Comparison of ENCODE assay signal across 20 cellular contexts in the genomic region with DNA sequence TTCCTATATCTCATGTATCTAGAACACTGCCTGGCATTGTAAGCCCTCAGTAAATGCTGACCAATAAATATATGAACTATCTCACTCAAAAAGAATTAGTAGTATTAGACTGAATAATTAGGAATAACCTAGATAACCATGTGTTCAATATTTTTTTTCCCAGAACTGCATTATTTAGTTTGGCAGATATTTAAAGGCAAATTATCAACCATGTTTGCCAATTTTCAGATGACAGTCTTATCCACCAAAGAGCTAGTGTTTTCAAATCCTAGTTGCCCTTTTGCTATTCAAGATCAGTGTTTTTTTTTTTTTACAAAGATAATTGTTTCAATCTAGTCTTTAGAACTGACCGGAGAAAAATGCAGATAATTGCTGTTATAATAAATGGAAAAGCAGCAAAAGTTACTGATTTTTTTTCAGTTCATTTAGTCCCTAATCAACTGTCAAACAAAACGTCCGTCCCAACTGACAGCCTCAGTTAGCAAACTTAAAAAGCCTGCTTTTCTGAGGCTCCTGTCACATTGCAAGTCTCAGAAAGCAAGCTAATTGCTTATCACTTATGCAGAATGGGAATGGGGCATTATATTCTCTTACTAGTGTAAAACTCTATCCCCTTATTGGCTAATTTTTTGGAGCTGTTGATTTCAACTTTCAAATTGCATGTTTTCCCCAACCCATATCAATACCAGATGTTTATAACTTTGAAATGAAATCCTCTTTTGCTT.
DNase-seq lines count a peak whose midpoint lies in the region; ATAC-seq, FAIRE-seq and TF ChIP-seq lines count a peak whose summit lies in the region.
"Had no signal": no experiment of that assay in that cellular context is flagged by ENCODE, and none has a peak within 500 bp of the region (broad histone marks: within the 10 kb centered on the region; RNA-seq: fewer than 3 reads in every experiment).

No MANE protein-coding gene starts in this region.

- DNase-seq in AG09319 (ENCODE audit: extremely low read depth, low read depth), result peak; percentile 63
- DNase-seq in endothelial cell of umbilical vein (ENCODE audit: low read depth, low spot score), result no peak
- no peak for DNase-seq in pancreas
- DNase-seq in A673 (ENCODE audit: low spot score), result no peak
- no peak for DNase-seq in frontal cortex (ENCODE audit: low spot score in 2 of 2)
- DNase-seq: 8988T; ACHN; AML-193; Caco-2; CD4-positive, alpha-beta T cell; GDM1; H9 had no signal

- H3K9ac ChIP-seq in endothelial cell of umbilical vein (replicated peaks; ENCODE audit: extremely low read depth, insufficient read depth, low read length), result no peak overlapping the region

- no peaks in the 10 kb centered on the region for H3K79me2 ChIP-seq in endothelial cell of umbilical vein (ENCODE audit: control insufficient read depth, insufficient read depth, low read length)

- no TSS peak for BruUV-seq in endothelial cell of umbilical vein (replicated peaks; lab: Mats Ljungman, UMichigan)
- no TSS peak for BruUV-seq in A673 (replicated peaks; lab: Mats Ljungman, UMichigan)

- WGBS in pancreas, 2 donors, result 17 to 20% methylated on average over 3 of the region's 3 CpGs

- dilution Hi-C loops in endothelial cell of umbilical vein (cut with MboI; ENCODE audit: extremely low pct_ligation_motif_present, low sequenced_read_pairs), result no loop called here

- no peak overlapping the region for H3K27ac ChIP-seq in endothelial cell of umbilical vein (ENCODE audit: insufficient read depth, low read depth, low read length)
- H3K27ac ChIP-seq in pancreas, result no peak overlapping the region
- no peak overlapping the region for H3K27ac ChIP-seq in A673 (ENCODE audit: low read depth, low read length, poor library complexity, severe bottlenecking)
- H3K27ac ChIP-seq: C4-2B had no signal

- TF ChIP-seq CTCF in AG09319 (IDR thresholded peaks at IDR 0.05; ENCODE audit: low read depth, low read length) (no peak), endothelial cell of umbilical vein (IDR thresholded peaks at IDR 0.05; ENCODE audit: extremely low read depth in 1 of 2, insufficient read depth in 1 of 2, low read depth in 1 of 2, low read length in 2 of 2) (no peak), pancreas (IDR thresholded peaks at IDR 0.05) (no peak), A673 (conservative IDR thresholded peaks at IDR 0.05; ENCODE audit: low read depth, low read length) (no peak)

- H3K9me3 ChIP-seq in endothelial cell of umbilical vein (replicated peaks; ENCODE audit: control insufficient read depth, insufficient read depth, low read length), result no peaks in the 10 kb centered on the region
- no peaks in the 10 kb centered on the region for H3K9me3 ChIP-seq in pancreas
- no peaks in the 10 kb centered on the region for H3K9me3 ChIP-seq in A673 (ENCODE audit: low read depth, low read length, poor library complexity, severe bottlenecking)
- H3K9me3 ChIP-seq: Caco-2 had no signal

- ATAC-seq in pancreas, result peak; percentile 40 to 84 (median 72)
- no peak for ATAC-seq in HG03469 (IDR thresholded peaks at IDR 0.05; ENCODE audit: unreplicated experiment)
- no peak for ATAC-seq in GM21528 (IDR thresholded peaks at IDR 0.05; ENCODE audit: low FRiP score, unreplicated experiment)
- ATAC-seq: HepG2 had no signal

- H2AFZ ChIP-seq in endothelial cell of umbilical vein (ENCODE audit: low read depth, low read length), result no peak overlapping the region

- no peak overlapping the region for H3K4me2 ChIP-seq in endothelial cell of umbilical vein (ENCODE audit: insufficient read depth, low read length)

- H3K27me3 ChIP-seq in endothelial cell of umbilical vein (ENCODE audit: control insufficient read depth in 2 of 2, insufficient read depth in 2 of 2, low read length in 2 of 2) (no peaks in the 10 kb centered on the region), pancreas (no peaks in the 10 kb centered on the region), A673 (replicated peaks; ENCODE audit: insufficient read depth, low read depth, low read length, poor library complexity) (no peaks in the 10 kb centered on the region)

- POLR2A ChIA-PET in endothelial cell of umbilical vein (lab: Charles Lee), result no interaction called here
- POLR2A ChIA-PET in A673 (lab: Charles Lee; ENCODE audit: low non-redundant PET), result no interaction called here

- H3K9me1 ChIP-seq in endothelial cell of umbilical vein (replicated peaks; ENCODE audit: control insufficient read depth, extremely low read depth, insufficient read depth, low read length), result no peaks in the 10 kb centered on the region

- no peak for TF ChIP-seq POLR2A in endothelial cell of umbilical vein (IDR thresholded peaks at IDR 0.05; ENCODE audit: low read depth, low read length)

- H3K36me3 ChIP-seq in endothelial cell of umbilical vein (ENCODE audit: control insufficient read depth in 2 of 2, extremely low read depth in 1 of 2, insufficient read depth in 2 of 2, low read length in 2 of 2) (no peaks in the 10 kb centered on the region), pancreas (no peaks in the 10 kb centered on the region), A673 (ENCODE audit: insufficient read depth, low read length, poor library complexity, severe bottlenecking) (no peaks in the 10 kb centered on the region)

- H4K20me1 ChIP-seq in endothelial cell of umbilical vein (replicated peaks; ENCODE audit: control insufficient read depth, extremely low read depth, insufficient read depth, low read length), result no peaks in the 10 kb centered on the region

- H3K4me1 ChIP-seq in endothelial cell of umbilical vein (ENCODE audit: control insufficient read depth, extremely low read depth, insufficient read depth, low read length) (no peaks in the 10 kb centered on the region), pancreas (peaks cover 0 to 6% (median 6%) of the 10 kb centered on the region in 3 donors), A673 (ENCODE audit: insufficient read depth, low read length, poor library complexity, severe bottlenecking) (no peaks in the 10 kb centered on the region)

- intact Hi-C loops in endothelial cell of umbilical vein (cut with micrococcal nuclease), result no loop called here
- intact Hi-C loops in pancreas (cut with DNase I), result no loop called here
- intact Hi-C loops in A673 (cut with micrococcal nuclease; ENCODE audit: unreplicated experiment), result no loop called here

- H3K4me3 ChIP-seq in endothelial cell of umbilical vein (replicated peaks in 1 of 3; ENCODE audit: insufficient read depth in 1 of 3, low read depth in 1 of 3, low read length in 3 of 3) (no peak overlapping the region), pancreas (no peak overlapping the region), A673 (ENCODE audit: low read depth, low read length, poor library complexity, severe bottlenecking) (no peak overlapping the region)

- peak; percentile 15 for FAIRE-seq in endothelial cell of umbilical vein (lab: Jason Lieb, UNC)
- no peak for FAIRE-seq in pancreas (lab: Jason Lieb, UNC)
- FAIRE-seq in frontal cortex (lab: Jason Lieb, UNC), result no peak
- FAIRE-seq: D721Med, GM12892, GM18507, H1, HepG2 had no signal

- CTCF ChIA-PET in endothelial cell of umbilical vein (lab: Charles Lee) (interaction anchor here (1.1 kb wide), 1 partner anchor 68 kb away, joined by 4 read pairs; no protein-coding TSS in a partner anchor), A673 (lab: Charles Lee) (interaction anchor here (0.6 to 0.7 kb wide), 3 partner anchors 68 to 500 kb away, joined by 3 to 7 read pairs (median 4); no protein-coding TSS in a partner anchor)

TF ChIP-seq in endothelial cell of umbilical vein, 7 proteins besides CTCF, POLR2A, EP300 and RAD21:
- TF ChIP-seq JUN (IDR thresholded peaks at IDR 0.05; ENCODE audit: borderline replicate concordance, insufficient read depth, insufficient read length, low read depth), result no peak
- TF ChIP-seq, protein P1, sequence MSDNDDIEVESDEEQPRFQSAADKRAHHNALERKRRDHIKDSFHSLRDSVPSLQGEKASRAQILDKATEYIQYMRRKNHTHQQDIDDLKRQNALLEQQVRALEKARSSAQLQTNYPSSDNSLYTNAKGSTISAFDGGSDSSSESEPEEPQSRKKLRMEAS (IDR thresholded peaks at IDR 0.05; ENCODE audit: insufficient read depth, insufficient read length), result no peak

Comparison
In these comparisons a context has a peak if more than half of its experiments do, and no peak if none do; other contexts are left out.
1. ATAC-seq: peak in pancreas (4 of 4); none in HG03469 (single experiment) and GM21528 (single experiment).